In genomic region chr17:78839173-78839761, GRCh38 we compare ENCODE assay signal across 8 cellular contexts. TPM values are rescaled to one million over a fixed set of nuclear protein-coding genes. Genes with fewer than 3 reads are reported as not detected.
A peak's percentile ranks its signal among the peaks of the same experiment; 100 is the strongest.
DNase-seq lines count a peak whose midpoint lies in the region; ATAC-seq, FAIRE-seq and TF ChIP-seq lines count a peak whose summit lies in the region.

No MANE protein-coding gene starts in this region.

- H3K18ac ChIP-seq in H1 (ENCODE audit: extremely low read depth, low read length) = no peak overlapping the region

- no peak overlapping the region for H4K91ac ChIP-seq in H1 (replicated peaks; ENCODE audit: insufficient read length, low read length)

- peak overlapping the region; percentile 98 for H3K4me2 ChIP-seq in PC-9
- peak overlapping the region; percentile 84 to 99 for H3K4me2 ChIP-seq in H1 (ENCODE audit: insufficient read depth in 1 of 2, low read depth in 2 of 2, low read length in 2 of 2)

- no TSS peak for BruUV-seq in PC-9 (replicated peaks; lab: Mats Ljungman, UMichigan)

- no peak overlapping the region for H2AFZ ChIP-seq in PC-9
- no peak overlapping the region for H2AFZ ChIP-seq in H1 (ENCODE audit: low read length)
- no peak overlapping the region for H2AFZ ChIP-seq in neuron (ENCODE audit: low read depth, low read length)

- H2BK12ac ChIP-seq in H1 (ENCODE audit: low read depth, low read length) = no peak overlapping the region

- H3K9me2 ChIP-seq in PC-9 (ENCODE audit: insufficient read depth) = no peaks in the 10 kb centered on the region

- no peak overlapping the region for H3K4ac ChIP-seq in H1 (replicated peaks; ENCODE audit: insufficient read length, low read depth, low read length)

- H3K36me3 ChIP-seq in PC-9 (ENCODE audit: low read depth) (0 out of 2 replicates have a peak, but pooled peaks cover 6% of the 10 kb centered on the region), H1 (ENCODE audit: control insufficient read depth in 2 of 4, insufficient read depth in 4 of 4, low read length in 3 of 4) (peaks cover 19 to 37% (median 31%) of the 10 kb centered on the region in 4 experiments), neuron (ENCODE audit: insufficient read depth, low read length) (peaks cover 33% of the 10 kb centered on the region)

- peaks cover 5% of the 10 kb centered on the region for H3K79me1 ChIP-seq in H1 (ENCODE audit: low read depth, low read length)

- no peak for TF ChIP-seq EP300 in H1 (IDR thresholded peaks at IDR 0.05; ENCODE audit: borderline replicate concordance in 1 of 2, low read depth in 2 of 2, low read length in 2 of 2)

- peaks cover 5% of the 10 kb centered on the region; the same call in 1 of the 2 replicates for H3F3A ChIP-seq in PC-9 (ENCODE audit: insufficient read depth, low read depth)

- peak overlapping the region; percentile 51 for H3K56ac ChIP-seq in H1 (replicated peaks; ENCODE audit: insufficient read length, low read depth, low read length)

- POLR2A ChIA-PET in PC-9 (lab: Charles Lee; ENCODE audit: unreplicated experiment) = no interaction called here
- POLR2A ChIA-PET in H1 (lab: Charles Lee; ENCODE audit: partially characterized antibody) = interaction anchor here (0.6 to 1.4 kb wide), 2 partner anchors 20 to 27 kb away, joined by 3 to 5 read pairs; no protein-coding TSS in a partner anchor

- CTCF ChIA-PET in PC-9 (lab: Charles Lee) (no interaction called here), H1 (lab: Charles Lee; ENCODE audit: partially characterized antibody) (no interaction called here)

- H3K27ac ChIP-seq in PC-9 (peak overlapping the region; percentile 70), H1 (ENCODE audit: low read depth, low read length) (no peak overlapping the region; the same call in 1 of the 2 replicates)

- H3K23me2 ChIP-seq in H1 (ENCODE audit: low read depth, low read length) = peaks cover 3% of the 10 kb centered on the region

- DNase-seq in GM12864 (ENCODE audit: low read depth) = no peak
- DNase-seq in PC-9 = no peak
- no peak for DNase-seq in H1 (ENCODE audit: low read depth in 1 of 2, low spot score in 2 of 2)
- DNase-seq in NOMO-1 treated with DMSO at 0.1 percent for 48 hours (lab: John Stamatoyannopoulos, UW; ENCODE audit: unreplicated experiment) = no peak

- WGBS in H1 (ENCODE audit: extremely low coverage in 1 of 2, insufficient coverage in 1 of 2, insufficient read length in 1 of 2, insufficient replicate concordance in 2 of 2, low coverage in 1 of 2, low lambda C conversion rate in 2 of 2, missing lambda C conversion rate in 1 of 2), 2 experiments = 46% methylated on average over 13 of the region's 13 CpGs; no CpG with 5 or more reads in 1 of the 2 experiments

- no peak for FAIRE-seq in H1 (lab: Jason Lieb, UNC)

- H3K4me3 ChIP-seq in GM12864 (ENCODE audit: low read depth, low read length) (peak overlapping the region; percentile 94), PC-9 (peak overlapping the region; percentile 95), H1 (ENCODE audit: extremely low read depth in 1 of 4, insufficient read depth in 2 of 4, low read depth in 3 of 4, low read length in 4 of 4) (peak overlapping the region; percentile 68 to 93 (median 86)), neuron (ENCODE audit: low read length) (peak overlapping the region; percentile 67)

- H4K5ac ChIP-seq in H1 (ENCODE audit: insufficient read length, low read depth, low read length) = no peak overlapping the region

- TF ChIP-seq CTCF in GM12864 (IDR thresholded peaks at IDR 0.05; ENCODE audit: low read depth, low read length, missing control alignments) = no peak
- TF ChIP-seq CTCF in PC-9 (conservative IDR thresholded peaks at IDR 0.05) = no peak
- no peak for TF ChIP-seq CTCF in H1 (IDR thresholded peaks at IDR 0.05; ENCODE audit: control extremely low read depth in 1 of 3, insufficient read depth in 1 of 3, low read depth in 1 of 3, low read length in 3 of 3)

- ATAC-seq in GM18867 (IDR thresholded peaks at IDR 0.05; ENCODE audit: unreplicated experiment) = no peak
- no peak for ATAC-seq in GM18861 (IDR thresholded peaks at IDR 0.05; ENCODE audit: unreplicated experiment)
- no peak for ATAC-seq in HG02763 (IDR thresholded peaks at IDR 0.05; ENCODE audit: unreplicated experiment)

- H2AK5ac ChIP-seq in H1 (ENCODE audit: low read depth, low read length) = peak overlapping the region; percentile 77; the same call in 1 of the 2 replicates

- H3K9ac ChIP-seq in H1 (replicated peaks in 1 of 4; ENCODE audit: extremely low read depth in 1 of 4, low read depth in 3 of 4, low read length in 3 of 4) = peak overlapping the region; percentile 82 to 98 (median 88)

- H2BK120ac ChIP-seq in H1 (replicated peaks; ENCODE audit: low read depth, low read length) = no peak overlapping the region

- no peak overlapping the region for H2BK5ac ChIP-seq in H1 (ENCODE audit: low read depth, low read length)

- H3K27me3 ChIP-seq in PC-9 (ENCODE audit: insufficient read depth, low read depth) = no peaks in the 10 kb centered on the region
- H3K27me3 ChIP-seq in H1 (replicated peaks in 1 of 4; ENCODE audit: control insufficient read depth in 3 of 4, extremely low read depth in 1 of 4, insufficient read depth in 3 of 4, low read length in 3 of 4) = no peaks in the 10 kb centered on the region
- no peaks in the 10 kb centered on the region for H3K27me3 ChIP-seq in neuron (ENCODE audit: insufficient read depth, low read length)

- no peak overlapping the region for H3K23ac ChIP-seq in H1 (ENCODE audit: insufficient read length)

- H3K14ac ChIP-seq in H1 (ENCODE audit: insufficient read length) = no peak overlapping the region

- H3K4me1 ChIP-seq in PC-9 (replicated peaks; ENCODE audit: insufficient read depth) (peaks cover 13% of the 10 kb centered on the region), H1 (replicated peaks in 1 of 4; ENCODE audit: control insufficient read depth in 3 of 4, insufficient read depth in 4 of 4, low read length in 3 of 4) (peaks cover 2 to 12% (median 5%) of the 10 kb centered on the region in 4 experiments), neuron (ENCODE audit: insufficient read depth, low read length) (peaks cover 22% of the 10 kb centered on the region)

- H3K79me2 ChIP-seq in PC-9 (ENCODE audit: low read depth) (peaks cover 48% of the 10 kb centered on the region), H1 (ENCODE audit: control insufficient read depth in 1 of 2, insufficient read depth in 2 of 2, low read length in 2 of 2) (peaks cover 18 to 28% of the 10 kb centered on the region in 2 experiments)

- H4K20me1 ChIP-seq in PC-9 (ENCODE audit: insufficient read depth) (peaks cover 11% of the 10 kb centered on the region; the same call in 1 of the 2 replicates), H1 (replicated peaks in 1 of 2; ENCODE audit: control insufficient read depth in 1 of 2, insufficient read depth in 2 of 2, low read length in 2 of 2) (peaks cover 7 to 23% of the 10 kb centered on the region in 2 experiments)

- no peak overlapping the region for H2BK20ac ChIP-seq in H1 (ENCODE audit: low read length)

- no peak for TF ChIP-seq RAD21 in H1 (IDR thresholded peaks at IDR 0.05 in 1 of 2, conservative IDR thresholded peaks at IDR 0.05 in 1 of 2; ENCODE audit: low read depth in 2 of 2, low read length in 2 of 2)

- H2BK15ac ChIP-seq in H1 (ENCODE audit: low read length) = no peak overlapping the region

- TF ChIP-seq POLR2A in H1 (IDR thresholded peaks at IDR 0.05; ENCODE audit: control extremely low read depth in 1 of 2, low read depth in 2 of 2, low read length in 2 of 2) = no peak

- intact Hi-C loops in PC-9 (cut with micrococcal nuclease; ENCODE audit: unreplicated experiment) = no loop called here

- H4K8ac ChIP-seq in H1 (ENCODE audit: extremely low read depth, insufficient read depth, low read length) = no peak overlapping the region

- H3K9me3 ChIP-seq in PC-9 (ENCODE audit: insufficient read depth, low read depth) = no peaks in the 10 kb centered on the region
- no peaks in the 10 kb centered on the region for H3K9me3 ChIP-seq in H1 (ENCODE audit: insufficient read depth in 2 of 2, low read depth in 1 of 2, low read length in 1 of 2)
- no peaks in the 10 kb centered on the region for H3K9me3 ChIP-seq in neuron (ENCODE audit: low read length)

TF ChIP-seq in H1, 55 proteins besides CTCF, POLR2A, EP300 and RAD21 (continues in another document):
- no peak for TF ChIP-seq KDM1A (IDR thresholded peaks at IDR 0.05; ENCODE audit: borderline replicate concordance, low read length)
- TF ChIP-seq TAF7 (optimal IDR thresholded peaks at IDR 0.05; ENCODE audit: borderline replicate concordance, low read depth, low read length) = no peak
- no peak for TF ChIP-seq MAX (IDR thresholded peaks at IDR 0.05)
- TF ChIP-seq TAF1 (IDR thresholded peaks at IDR 0.05; ENCODE audit: low read depth, low read length) = no peak
- TF ChIP-seq SUZ12 (IDR thresholded peaks at IDR 0.05; ENCODE audit: low read length) = no peak

RNA-seq across cellular contexts. Expression of gene USP36, which starts 1.3 kb away (rescaled TPM):
- total RNA-seq in PC-9 (2021) = 41.4 and 46.2 TPM in 2 replicates
- total RNA-seq in H1 (2021; fragmentation: NEBNext Ultra II Directional; extraction: Animal tissue kit (Norgen Biotek cat#: 25700)) = 65.8 and 67.7 TPM in 2 replicates
- polyA plus RNA-seq in H1 (2011; rRNA removed) = 40.7 and 44.8 TPM in 2 replicates
- polyA plus RNA-seq in H1 (2011; cell fraction: cytosol; rRNA removed) = 34.2 TPM
- polyA plus RNA-seq in H1 (2011; cell fraction: nucleus; rRNA removed) = 90.2 TPM
- 52.2 to 59.3 TPM (median 54.9 TPM) in 4 replicates for polyA plus RNA-seq in H1 (2012, experiment 1 of 2)
- polyA plus RNA-seq in H1 (2012, experiment 2 of 2) = 42.7 TPM
- 43.8 TPM for polyA plus RNA-seq in H1 (2013, experiment 1 of 2)
- polyA plus RNA-seq in H1 (2013, experiment 2 of 2) = 41.9 TPM
- 63.4 and 70.8 TPM in 2 replicates for polyA minus RNA-seq in H1 (2011; rRNA and poly(A)+ RNA removed)
- polyA minus RNA-seq in H1 (2011; cell fraction: cytosol; rRNA and poly(A)+ RNA removed) = 22.9 TPM
- polyA minus RNA-seq in H1 (2011; cell fraction: nucleus; rRNA and poly(A)+ RNA removed) = 49.2 TPM

RNA-seq across cellular contexts. Expression of gene CYTH1, which starts 57.2 kb away (rescaled TPM):
- total RNA-seq in PC-9 (2021) = 40.3 and 41.0 TPM in 2 replicates
- 14.7 and 14.8 TPM in 2 replicates for total RNA-seq in H1 (2021; fragmentation: NEBNext Ultra II Directional; extraction: Animal tissue kit (Norgen Biotek cat#: 25700))
- 12.8 and 13.8 TPM in 2 replicates for polyA plus RNA-seq in H1 (2011; rRNA removed)
- polyA plus RNA-seq in H1 (2011; cell fraction: cytosol; rRNA removed) = 14.2 TPM
- 40.9 TPM for polyA plus RNA-seq in H1 (2011; cell fraction: nucleus; rRNA removed)
- 10.4 to 15.6 TPM (median 10.9 TPM) in 4 replicates for polyA plus RNA-seq in H1 (2012, experiment 1 of 2)
- polyA plus RNA-seq in H1 (2012, experiment 2 of 2) = 4.7 TPM
- 9.9 TPM for polyA plus RNA-seq in H1 (2013, experiment 1 of 2)
- 9.8 TPM for polyA plus RNA-seq in H1 (2013, experiment 2 of 2)
- polyA minus RNA-seq in H1 (2011; rRNA and poly(A)+ RNA removed) = 16.3 and 17.5 TPM in 2 replicates
- 12.4 TPM for polyA minus RNA-seq in H1 (2011; cell fraction: cytosol; rRNA and poly(A)+ RNA removed)
- 20.9 TPM for polyA minus RNA-seq in H1 (2011; cell fraction: nucleus; rRNA and poly(A)+ RNA removed)
